ENCODE assay signal across 7 cellular contexts in the genomic region with DNA sequence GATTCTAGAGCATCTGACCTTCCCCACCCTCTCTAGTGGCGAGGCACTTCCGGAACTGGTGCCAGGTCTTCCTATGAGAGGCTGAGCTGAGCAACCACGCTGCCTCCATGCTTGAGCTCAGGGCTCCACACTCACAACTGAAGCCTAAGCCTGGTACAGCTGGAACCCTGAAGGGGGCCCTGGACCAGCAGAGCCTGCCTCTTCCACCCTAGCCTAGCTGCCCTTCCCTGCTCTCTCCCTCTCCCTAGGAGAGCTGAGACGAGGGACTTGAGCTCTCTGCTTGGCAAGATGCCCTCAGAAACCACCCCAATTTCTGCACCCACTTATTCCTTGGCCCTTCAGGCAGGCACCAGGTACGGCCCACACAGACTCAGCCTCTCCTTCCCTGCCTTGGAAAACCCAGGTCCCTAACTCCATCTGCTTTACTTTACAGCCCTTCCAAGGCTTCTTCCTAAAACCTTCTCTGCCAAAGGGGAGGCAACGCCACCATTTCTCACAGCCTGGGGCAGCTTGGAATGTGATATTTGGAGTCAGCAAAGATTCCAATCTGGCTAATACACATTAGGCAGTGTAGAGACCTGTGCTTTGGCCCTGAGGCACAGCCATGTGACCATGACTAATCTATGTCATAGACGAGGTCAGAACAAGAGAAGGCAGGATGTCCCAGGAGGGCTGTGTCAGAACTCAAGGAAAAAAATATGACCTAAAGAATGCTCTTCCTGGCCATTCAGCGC. TPM values are rescaled to one million over a fixed set of nuclear protein-coding genes. Genes with fewer than 3 reads are reported as not detected.
DNase-seq lines count a peak whose midpoint lies in the region; ATAC-seq and TF ChIP-seq lines count a peak whose summit lies in the region.

No MANE protein-coding gene starts in this region.

- H3K4me3 ChIP-seq in choroid plexus epithelial cell (ENCODE audit: low read depth, low read length) (no peak overlapping the region), mucosa of descending colon (no peak overlapping the region), HAP-1 (no peak overlapping the region)

- in situ Hi-C loops in HAP-1 (cut with MboI; ENCODE audit: low sequenced_read_pairs) = loop anchor here (25.0 kb wide), 1 partner anchor 480 kb away; no protein-coding TSS in a partner anchor

- no peaks in the 10 kb centered on the region for H3K4me1 ChIP-seq in mucosa of descending colon (ENCODE audit: low read depth)
- no peaks in the 10 kb centered on the region; the same call in 1 of the 2 replicates for H3K4me1 ChIP-seq in HAP-1

- intact Hi-C loops in mucosa of descending colon (cut with DNase I, micrococcal nuclease) = no loop called here

- no peaks in the 10 kb centered on the region for H3K27me3 Mint-ChIP-seq in IgD-negative memory B cell

- H3K36me3 Mint-ChIP-seq in IgD-negative memory B cell = peaks cover 16% of the 10 kb centered on the region

- peaks cover 0 to 4% (median 2%) of the 10 kb centered on the region in 3 donors for H3K4me1 Mint-ChIP-seq in IgD-negative memory B cell

- peaks cover 0 to 1% (median 0%) of the 10 kb centered on the region in 3 donors for H3K9me3 Mint-ChIP-seq in IgD-negative memory B cell

- no peak overlapping the region for H3K4me3 Mint-ChIP-seq in IgD-negative memory B cell

- TF ChIP-seq CTCF in choroid plexus epithelial cell (conservative IDR thresholded peaks at IDR 0.05; ENCODE audit: low read depth, low read length) (no peak), mucosa of descending colon (IDR thresholded peaks at IDR 0.05) (no peak)

- no peaks in the 10 kb centered on the region for H3K27me3 ChIP-seq in HAP-1 (ENCODE audit: low read depth)

- peak; percentile 93 for DNase-seq in choroid plexus epithelial cell (ENCODE audit: low read depth)
- DNase-seq in mucosa of descending colon = no peak
- no peak for DNase-seq in NCI-H1417 (lab: John Stamatoyannopoulos, UW)
- no peak for DNase-seq in HAP-1 (ENCODE audit: low spot score in 2 of 2)

- ATAC-seq in GM19463 (IDR thresholded peaks at IDR 0.05; ENCODE audit: unreplicated experiment) (peak; percentile 75), mucosa of descending colon (peak; percentile 47), GM18517 (IDR thresholded peaks at IDR 0.05; ENCODE audit: unreplicated experiment) (no peak)

- H3K9me3 ChIP-seq in mucosa of descending colon (no peaks in the 10 kb centered on the region), HAP-1 (no peaks in the 10 kb centered on the region)

- peak overlapping the region in 2 of 3 donors; percentile 35 to 47 for H3K27ac Mint-ChIP-seq in IgD-negative memory B cell

- no peaks in the 10 kb centered on the region for H3K36me3 ChIP-seq in mucosa of descending colon (ENCODE audit: low read depth)
- peaks cover 31% of the 10 kb centered on the region for H3K36me3 ChIP-seq in HAP-1 (replicated peaks)

RNA-seq across cellular contexts. Expression of gene COX7A2L, which starts 18.8 kb away (rescaled TPM):
- 136 TPM for polyA plus RNA-seq in IgD-negative memory B cell
- total RNA-seq in mucosa of descending colon = 100 to 1,000 TPM in 2 of 3 donors, 10 to 100 TPM in 1; 87.0 to 113 (median 108) TPM
